Comparison of ENCODE assay signal across 9 cellular contexts in the genomic region with DNA sequence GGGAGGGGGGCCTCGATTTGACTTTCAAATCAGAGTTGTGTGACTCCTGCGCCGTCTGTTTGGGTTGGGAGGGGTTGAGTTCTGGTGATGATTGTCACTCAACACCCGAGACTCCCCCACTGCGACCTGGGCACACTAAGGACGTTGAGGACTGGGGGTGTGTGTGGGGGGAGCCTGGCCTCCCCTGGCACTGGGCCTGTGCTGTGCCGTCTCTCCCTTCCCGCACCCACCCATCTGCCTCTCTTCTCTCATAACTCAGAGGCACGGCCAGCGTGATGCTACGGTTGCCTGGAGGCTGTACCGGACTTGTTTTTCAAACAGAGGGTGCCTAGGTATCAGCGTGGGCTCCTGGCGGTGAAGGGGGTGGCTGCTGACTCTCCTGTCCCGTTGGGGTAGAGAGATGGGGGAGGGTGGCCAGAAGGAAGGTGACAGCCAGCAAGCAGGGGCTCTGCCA. TPM values are rescaled to one million over a fixed set of nuclear protein-coding genes. Genes with fewer than 3 reads are reported as not detected.
DNase-seq lines count a peak whose midpoint lies in the region; ATAC-seq, FAIRE-seq and TF ChIP-seq lines count a peak whose summit lies in the region.
"Had no signal": no experiment of that assay in that cellular context is flagged by ENCODE, and none has a peak within 500 bp of the region (broad histone marks: within the 10 kb centered on the region; RNA-seq: fewer than 3 reads in every experiment).

No MANE protein-coding gene starts in this region.

- no peak for DNase-seq in A549 (ENCODE audit: low read depth in 1 of 2, low spot score in 1 of 2)
- no peak for DNase-seq in HL-60 (ENCODE audit: low read depth in 1 of 2, low spot score in 1 of 2)
- no peak for DNase-seq in bronchial epithelial cell (ENCODE audit: low read depth)
- no peak for DNase-seq in AG08395 (ENCODE audit: low spot score)
- DNase-seq in NOMO-1 (lab: John Stamatoyannopoulos, UW; ENCODE audit: unreplicated experiment in 2 of 2) = no peak
- DNase-seq: stimulated activated naive CD4-positive, alpha-beta T cell treated with Interleukin-2 at 50 U/mL for 16 hours had no signal

- TF ChIP-seq POLR2A in A549 (IDR thresholded peaks at IDR 0.05; ENCODE audit: low read length) = no peak

- CTCF ChIA-PET in A549 (lab: Yijun Ruan, JAX) = interaction anchor here (1.1 to 1.6 kb wide), 2 partner anchors 60 to 256 kb away, joined by 4 to 7 read pairs; no protein-coding TSS in a partner anchor

- peak overlapping the region; percentile 24 to 81 for H3K9ac ChIP-seq in mucosa of rectum (ENCODE audit: low read depth in 1 of 2, low read length in 2 of 2)

- TF ChIP-seq RAD21 in A549 (conservative IDR thresholded peaks at IDR 0.05 in 1 of 2, IDR thresholded peaks at IDR 0.05 in 1 of 2) = no peak

- POLR2A ChIA-PET in A549 (lab: Yijun Ruan, JAX) = no interaction called here

- H3K4me2 ChIP-seq in A549 = peak overlapping the region; percentile 83

- 85% methylated on average over 14 of the region's 15 CpGs for WGBS in A549 (ENCODE audit: missing lambda C conversion rate)

- TF ChIP-seq EP300 in A549 (IDR thresholded peaks at IDR 0.05) = no peak

- ATAC-seq in A549 (no peak), HG03159 (IDR thresholded peaks at IDR 0.05; ENCODE audit: unreplicated experiment) (no peak), GM21515 (IDR thresholded peaks at IDR 0.05; ENCODE audit: unreplicated experiment) (no peak)

- H3K4me1 ChIP-seq in A549 = peaks cover 18% of the 10 kb centered on the region
- H3K4me1 ChIP-seq in mucosa of rectum (ENCODE audit: control insufficient read depth in 2 of 2, insufficient read depth in 2 of 2, low read length in 2 of 2) = peaks cover 12 to 15% of the 10 kb centered on the region in 2 donors

- TF ChIP-seq CTCF in A549 (IDR thresholded peaks at IDR 0.05) = no peak
- no peak for TF ChIP-seq CTCF in HL-60 (IDR thresholded peaks at IDR 0.05; ENCODE audit: insufficient read depth, low read length)
- no peak for TF ChIP-seq CTCF in bronchial epithelial cell (IDR thresholded peaks at IDR 0.05; ENCODE audit: insufficient read depth, low read length, severe bottlenecking)

- H3K4me3 ChIP-seq in A549 (no peak overlapping the region), HL-60 (replicated peaks; ENCODE audit: insufficient read depth, low read length) (peak overlapping the region; percentile 55), bronchial epithelial cell (ENCODE audit: low read depth, low read length) (peak overlapping the region; percentile 92), mucosa of rectum (ENCODE audit: low read length in 2 of 2) (peak overlapping the region; percentile 90 to 92)

- peaks cover 1% of the 10 kb centered on the region for H3K36me3 ChIP-seq in bronchial epithelial cell (ENCODE audit: control insufficient read depth, insufficient read depth, low read length)
- no peaks in the 10 kb centered on the region for H3K36me3 ChIP-seq in mucosa of rectum (ENCODE audit: control insufficient read depth in 2 of 2, insufficient read depth in 2 of 2, low read length in 2 of 2)

- FAIRE-seq in A549 (lab: Jason Lieb, UNC) = no peak
- FAIRE-seq in bronchial epithelial cell (lab: Jason Lieb, UNC) = no peak

- no peaks in the 10 kb centered on the region for H3K27me3 ChIP-seq in HL-60 (ENCODE audit: insufficient read depth, poor library complexity, severe bottlenecking)
- no peaks in the 10 kb centered on the region for H3K27me3 ChIP-seq in bronchial epithelial cell (ENCODE audit: control insufficient read depth, insufficient read depth, low read length)
- H3K27me3 ChIP-seq in mucosa of rectum (ENCODE audit: control insufficient read depth in 2 of 2, insufficient read depth in 2 of 2, low read length in 2 of 2) = no peaks in the 10 kb centered on the region

- H3K27ac ChIP-seq in A549 (peak overlapping the region; percentile 88 to 92; a peak in 4 of 6 replicates), HL-60 (replicated peaks) (no peak overlapping the region), mucosa of rectum (ENCODE audit: low read depth in 2 of 2, low read length in 2 of 2) (no peak overlapping the region)

- H3K9me3 ChIP-seq in A549 (no peaks in the 10 kb centered on the region), mucosa of rectum (ENCODE audit: control insufficient read depth in 2 of 2, low read length in 2 of 2) (no peaks in the 10 kb centered on the region)

TF ChIP-seq in A549, 52 proteins besides CTCF, POLR2A, EP300 and RAD21:
- TF ChIP-seq FOSL2 (IDR thresholded peaks at IDR 0.05) = no peak
- TF ChIP-seq FOSL2 (CRISPR knock-in tag; IDR thresholded peaks at IDR 0.05) = no peak
- TF ChIP-seq FOSB (CRISPR knock-in tag; IDR thresholded peaks at IDR 0.05) = no peak
- TF ChIP-seq CHD4 (IDR thresholded peaks at IDR 0.05; ENCODE audit: borderline replicate concordance) = no peak
- TF ChIP-seq KDM5A (IDR thresholded peaks at IDR 0.05) = no peak
- TF ChIP-seq EHF (CRISPR knock-in tag; IDR thresholded peaks at IDR 0.05) = no peak
- TF ChIP-seq, protein P1, sequence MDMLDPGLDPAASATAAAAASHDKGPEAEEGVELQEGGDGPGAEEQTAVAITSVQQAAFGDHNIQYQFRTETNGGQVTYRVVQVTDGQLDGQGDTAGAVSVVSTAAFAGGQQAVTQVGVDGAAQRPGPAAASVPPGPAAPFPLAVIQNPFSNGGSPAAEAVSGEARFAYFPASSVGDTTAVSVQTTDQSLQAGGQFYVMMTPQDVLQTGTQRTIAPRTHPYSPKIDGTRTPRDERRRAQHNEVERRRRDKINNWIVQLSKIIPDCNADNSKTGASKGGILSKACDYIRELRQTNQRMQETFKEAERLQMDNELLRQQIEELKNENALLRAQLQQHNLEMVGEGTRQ (IDR thresholded peaks at IDR 0.05) = no peak

RNA-seq across cellular contexts. Expression of gene PFKFB3, which starts 56.7 kb away (rescaled TPM):
- polyA plus RNA-seq in A549 (2011; rRNA removed) = 139 and 151 TPM in 2 replicates
- 236 and 256 TPM in 2 replicates for polyA plus RNA-seq in A549 (2012; cell fraction: cytosol; rRNA removed)
- polyA plus RNA-seq in A549 (2012; cell fraction: nucleus; rRNA removed) = 551 and 642 TPM in 2 replicates
- 200 to 232 TPM (median 220 TPM) in 3 replicates for polyA plus RNA-seq in A549 (2017; fragmentation: RNase III; extraction: RNeasy Plus Mini Kit Qiagen cat#74134 plus additional on column Dnase treatment)
- polyA minus RNA-seq in A549 (2011; rRNA and poly(A)+ RNA removed) = 127 and 177 TPM in 2 replicates
- total RNA-seq in bronchial epithelial cell = 18.7 and 37.0 TPM in 2 replicates

RNA-seq across cellular contexts. Expression of gene RBM17, which starts 57.2 kb away (rescaled TPM):
- polyA plus RNA-seq in A549 (2011; rRNA removed) (68.0 and 75.2 TPM in 2 replicates), A549 (2017; fragmentation: RNase III; extraction: RNeasy Plus Mini Kit Qiagen cat#74134 plus additional on column Dnase treatment) (121 to 131 TPM (median 124 TPM) in 3 replicates)
- 42.8 and 47.4 TPM in 2 replicates for polyA plus RNA-seq in A549 (2012; cell fraction: cytosol; rRNA removed)
- 52.2 and 80.4 TPM in 2 replicates for polyA plus RNA-seq in A549 (2012; cell fraction: nucleus; rRNA removed)
- polyA minus RNA-seq in A549 (2011; rRNA and poly(A)+ RNA removed) = 20.4 and 25.5 TPM in 2 replicates
- 33.2 and 45.4 TPM in 2 replicates for total RNA-seq in bronchial epithelial cell

Comparison
In these comparisons a context has a peak if more than half of its experiments do, and no peak if none do; other contexts are left out.
1. H3K27ac ChIP-seq: peak in A549 (2 of 2); none in HL-60 (single experiment) and mucosa of rectum (0 of 2).